In genomic region chr14:67609642-67610310, GRCh38 we compare ENCODE assay signal across 15 cellular contexts. TPM values are rescaled to one million over a fixed set of nuclear protein-coding genes. Genes with fewer than 3 reads are reported as not detected.
DNase-seq lines count a peak whose midpoint lies in the region; ATAC-seq, FAIRE-seq and TF ChIP-seq lines count a peak whose summit lies in the region.
"Had no signal": no experiment of that assay in that cellular context is flagged by ENCODE, and none has a peak within 500 bp of the region (broad histone marks: within the 10 kb centered on the region; RNA-seq: fewer than 3 reads in every experiment).

No MANE protein-coding gene starts in this region.

- H3K4me1 Mint-ChIP-seq in activated T-cell treated with anti-CD3 and anti-CD28 coated beads, Interleukin-2, amount 50 U/mL, for 72 hours (ENCODE audit: low read depth) = peaks cover 19% of the 10 kb centered on the region
- H3K4me1 Mint-ChIP-seq in activated T-cell treated with anti-CD3 and anti-CD28 coated beads, Interleukin-2, amount 50 U/mL, for 24 hours (ENCODE audit: low read depth) = peaks cover 10% of the 10 kb centered on the region
- no peaks in the 10 kb centered on the region for H3K4me1 Mint-ChIP-seq in neural progenitor cell
- H3K4me1 Mint-ChIP-seq: CD8-positive, alpha-beta memory T cell had no signal

- no peaks in the 10 kb centered on the region for H3K9me3 Mint-ChIP-seq in activated T-cell treated with anti-CD3 and anti-CD28 coated beads, Interleukin-2, amount 50 U/mL, for 72 hours
- no peaks in the 10 kb centered on the region for H3K9me3 Mint-ChIP-seq in activated T-cell treated with anti-CD3 and anti-CD28 coated beads, Interleukin-2, amount 50 U/mL, for 24 hours
- H3K9me3 Mint-ChIP-seq in neural progenitor cell = no peaks in the 10 kb centered on the region
- H3K9me3 Mint-ChIP-seq: CD8-positive, alpha-beta memory T cell had no signal

- DNase-seq in activated T-cell treated with anti-CD3 and anti-CD28 coated beads, Interleukin-2, amount 50 U/mL, for 72 hours = no peak
- DNase-seq in activated T-cell treated with anti-CD3 and anti-CD28 coated beads, Interleukin-2, amount 50 U/mL, for 24 hours = no peak
- no peak for DNase-seq in K562 (ENCODE audit: extremely low read depth in 1 of 4, low spot score in 3 of 4)
- DNase-seq in neural progenitor cell (ENCODE audit: low spot score) = no peak
- no peak for DNase-seq in Peyer's patch
- DNase-seq in inferior parietal cortex (ENCODE audit: extremely low spot score) = no peak
- DNase-seq in SW480 (ENCODE audit: low spot score) = no peak
- DNase-seq: AML-193; CD8-positive, alpha-beta memory T cell; DMS53; GF-D8; IMR-90 had no signal

- no peak for ATAC-seq in activated T-cell treated with anti-CD3 and anti-CD28 coated beads, Interleukin-2, amount 50 U/mL, for 72 hours (replicated peaks in 1 of 2)
- no peak for ATAC-seq in K562

- H3K9me1 ChIP-seq in K562 (ENCODE audit: control insufficient read depth, insufficient read depth, low read length) = no peaks in the 10 kb centered on the region

- H3K4me1 ChIP-seq in K562 (replicated peaks in 1 of 2; ENCODE audit: control insufficient read depth in 2 of 2, insufficient read depth in 2 of 2, low read length in 2 of 2) (no peaks in the 10 kb centered on the region; a peak in 1 of 5 replicates), neural progenitor cell (peaks cover 19% of the 10 kb centered on the region), Peyer's patch (no peaks in the 10 kb centered on the region)
- H3K4me1 ChIP-seq: BLaER1 had no signal

- POLR2A ChIA-PET in K562 (lab: Yijun Ruan, JAX) = interaction anchor here (0.6 to 1.5 kb wide), 4 partner anchors 10 to 153 kb away, joined by 3 to 8 read pairs (median 4); partner anchors contain the start of gene PIGH

- H3F3A ChIP-seq in neural progenitor cell (ENCODE audit: low read depth) = peaks cover 3% of the 10 kb centered on the region

- 62% methylated on average over 9 of the region's 10 CpGs for WGBS in K562 (ENCODE audit: insufficient coverage, low coverage, missing lambda C conversion rate)

- H4K20me1 ChIP-seq in K562 (replicated peaks; ENCODE audit: control insufficient read depth, insufficient read depth, low read length) (no peaks in the 10 kb centered on the region), neural progenitor cell (ENCODE audit: low read depth) (no peaks in the 10 kb centered on the region)
- H4K20me1 ChIP-seq: BLaER1 had no signal

- H3K27me3 ChIP-seq in K562 (ENCODE audit: control insufficient read depth in 2 of 2, insufficient read depth in 2 of 2, low read length in 2 of 2) = no peaks in the 10 kb centered on the region
- peaks cover 67% of the 10 kb centered on the region for H3K27me3 ChIP-seq in neural progenitor cell
- H3K27me3 ChIP-seq in Peyer's patch = no peaks in the 10 kb centered on the region
- H3K27me3 ChIP-seq: BLaER1 had no signal

- intact Hi-C loops in K562 (cut with micrococcal nuclease) = no loop called here

- TF ChIP-seq POLR2A in K562 (conservative IDR thresholded peaks at IDR 0.05) (no peak), Peyer's patch (IDR thresholded peaks at IDR 0.05) (no peak)

- peak overlapping the region; percentile 25 for H3K27ac Mint-ChIP-seq in activated T-cell treated with anti-CD3 and anti-CD28 coated beads, Interleukin-2, amount 50 U/mL, for 72 hours
- no peak overlapping the region for H3K27ac Mint-ChIP-seq in activated T-cell treated with anti-CD3 and anti-CD28 coated beads, Interleukin-2, amount 50 U/mL, for 24 hours
- no peak overlapping the region for H3K27ac Mint-ChIP-seq in neural progenitor cell
- H3K27ac Mint-ChIP-seq: CD8-positive, alpha-beta memory T cell had no signal

- in situ Hi-C loops in K562 (cut with MboI) = no loop called here

- H3K27ac ChIP-seq in K562 (ENCODE audit: extremely low read depth, low read depth, low read length) (no peak overlapping the region), neural progenitor cell (no peak overlapping the region), Peyer's patch (no peak overlapping the region)
- H3K27ac ChIP-seq: 22Rv1, BLaER1 had no signal

- H2AFZ ChIP-seq in K562 (ENCODE audit: low read depth, low read length) (peak overlapping the region; percentile 58; the same call in 1 of the 2 replicates), neural progenitor cell (replicated peaks) (peak overlapping the region; percentile 71)

- H3K4me3 ChIP-seq in K562 (no peak overlapping the region), neural progenitor cell (no peak overlapping the region), Peyer's patch (no peak overlapping the region)
- H3K4me3 ChIP-seq: BLaER1 had no signal

- BruUV-seq in K562 (replicated peaks; lab: Mats Ljungman, UMichigan) = no TSS peak

- H3K36me3 ChIP-seq in K562 (ENCODE audit: control insufficient read depth, insufficient read depth, low read length) (no peaks in the 10 kb centered on the region), neural progenitor cell (no peaks in the 10 kb centered on the region), Peyer's patch (no peaks in the 10 kb centered on the region)
- H3K36me3 ChIP-seq: BLaER1 had no signal

- H3K4me2 ChIP-seq in K562 (ENCODE audit: insufficient read depth, low read length) (no peak overlapping the region), neural progenitor cell (peak overlapping the region; percentile 44)
- H3K4me2 ChIP-seq: BLaER1 had no signal

- H3K27me3 Mint-ChIP-seq in activated T-cell treated with anti-CD3 and anti-CD28 coated beads, Interleukin-2, amount 50 U/mL, for 72 hours (ENCODE audit: low read depth) = no peaks in the 10 kb centered on the region
- H3K27me3 Mint-ChIP-seq in activated T-cell treated with anti-CD3 and anti-CD28 coated beads, Interleukin-2, amount 50 U/mL, for 24 hours = peaks cover 11% of the 10 kb centered on the region
- peaks cover 2% of the 10 kb centered on the region for H3K27me3 Mint-ChIP-seq in neural progenitor cell (ENCODE audit: insufficient read depth, low read depth)

- no peak for TF ChIP-seq EP300 in K562 (IDR thresholded peaks at IDR 0.05; ENCODE audit: low read length)

- H3K79me2 ChIP-seq in K562 (ENCODE audit: control insufficient read depth, insufficient read depth, low read length) = no peaks in the 10 kb centered on the region
- no peaks in the 10 kb centered on the region for H3K79me2 ChIP-seq in neural progenitor cell (ENCODE audit: low read depth)

- TF ChIP-seq CTCF in K562 (IDR thresholded peaks at IDR 0.05 in 2 of 3, conservative IDR thresholded peaks at IDR 0.05 in 1 of 3; ENCODE audit: insufficient read depth in 2 of 3, low read depth in 1 of 3, low read length in 3 of 3) (no peak), neural progenitor cell (IDR thresholded peaks at IDR 0.05) (no peak), Peyer's patch (IDR thresholded peaks at IDR 0.05) (no peak)

- TF ChIP-seq RAD21 in K562 (CRISPR knock-in tag; conservative IDR thresholded peaks at IDR 0.05 in 1 of 2, IDR thresholded peaks at IDR 0.05 in 1 of 2) = no peak

- H3K9ac ChIP-seq in K562 (ENCODE audit: insufficient read depth in 1 of 2, low read depth in 2 of 2, low read length in 2 of 2) (no peak overlapping the region), neural progenitor cell (no peak overlapping the region)
- H3K9ac ChIP-seq: BLaER1 had no signal

- no peak for FAIRE-seq in K562 (lab: Jason Lieb, UNC)
- FAIRE-seq: H54 had no signal

- H3K9me3 ChIP-seq in K562 (replicated peaks; ENCODE audit: control insufficient read depth, insufficient read depth, low read depth, low read length) = no peaks in the 10 kb centered on the region
- no peaks in the 10 kb centered on the region for H3K9me3 ChIP-seq in neural progenitor cell (ENCODE audit: low read depth)
- no peaks in the 10 kb centered on the region for H3K9me3 ChIP-seq in Peyer's patch
- H3K9me3 ChIP-seq: BLaER1 had no signal

- CTCF ChIA-PET in K562 (lab: Yijun Ruan, JAX; ENCODE audit: low intra/inter-chr PET ratio) = no interaction called here

- H3K4me3 Mint-ChIP-seq in activated T-cell treated with anti-CD3 and anti-CD28 coated beads, Interleukin-2, amount 50 U/mL, for 72 hours = peak overlapping the region in 1 of 2 donors; percentile 44
- no peak overlapping the region for H3K4me3 Mint-ChIP-seq in activated T-cell treated with anti-CD3 and anti-CD28 coated beads, Interleukin-2, amount 50 U/mL, for 24 hours
- H3K4me3 Mint-ChIP-seq in neural progenitor cell = no peak overlapping the region
- H3K4me3 Mint-ChIP-seq: CD8-positive, alpha-beta memory T cell had no signal

- no peaks in the 10 kb centered on the region for H3K36me3 Mint-ChIP-seq in activated T-cell treated with anti-CD3 and anti-CD28 coated beads, Interleukin-2, amount 50 U/mL, for 72 hours (ENCODE audit: insufficient read depth in 2 of 2)
- H3K36me3 Mint-ChIP-seq in activated T-cell treated with anti-CD3 and anti-CD28 coated beads, Interleukin-2, amount 50 U/mL, for 24 hours (ENCODE audit: low read depth) = no peaks in the 10 kb centered on the region
- H3K36me3 Mint-ChIP-seq in neural progenitor cell = no peaks in the 10 kb centered on the region
- H3K36me3 Mint-ChIP-seq: CD8-positive, alpha-beta memory T cell had no signal

RNA-seq across cellular contexts. Expression of gene PIGH, which starts 9.7 kb away (rescaled TPM):
- total RNA-seq in activated T-cell treated with anti-CD3 and anti-CD28 coated beads, Interleukin-2, amount 50 U/mL, for 72 hours = 10 to 100 TPM; 19.7 to 30.4 TPM
- 34.6 and 42.7 TPM in 2 replicates for total RNA-seq in K562 (2011; cell fraction: chromatin; rRNA removed; ENCODE audit: low replicate concordance)
- total RNA-seq in K562 (2011; cell fraction: nucleolus; rRNA removed) = 39.7 and 40.9 TPM in 2 replicates
- 44.7 and 64.3 TPM in 2 replicates for total RNA-seq in K562 (2011; cell fraction: nucleoplasm; rRNA removed)
- total RNA-seq in K562 (2014; rRNA removed) (21.1 and 33.9 TPM in 2 replicates), K562 (2014; rRNA removed; fragmentation: Illumina TruSeq; extraction: Trizol) (24.7 and 25.8 TPM in 2 replicates), K562 (2015; rRNA removed; fragmentation: Illumina TruSeq; extraction: Trizol) (20.9 and 22.1 TPM in 2 replicates), K562 (2021) (24.6 and 25.1 TPM in 2 replicates), neural progenitor cell (ENCODE audit: low replicate concordance) (15.8 and 20.4 TPM in 2 replicates), Peyer's patch (10 to 100 TPM; 25.6 to 45.7 (median 28.1) TPM)
- polyA plus RNA-seq in K562 (2011; rRNA removed) (48.1 and 53.4 TPM in 2 replicates), K562 (2014; fragmentation: Illumina TruSeq; extraction: Trizol) (23.3 and 26.6 TPM in 2 replicates), K562 (2014; fragmentation: Nextera tagmentation; extraction: Ambion mirVana) (10 to 100 TPM; 23.6 to 30.6 TPM), K562 (2014; rRNA removed) (38.0 and 56.9 TPM in 2 replicates)
- 45.7 and 51.0 TPM in 2 replicates for polyA plus RNA-seq in K562 (2011; cell fraction: cytosol; rRNA removed)
- 104 and 138 TPM in 2 replicates for polyA plus RNA-seq in K562 (2011; cell fraction: nucleus; rRNA removed)
- 19.2 and 29.0 TPM in 2 replicates for polyA plus RNA-seq in K562 (2012)
- 26.3 and 29.4 TPM in 2 replicates for polyA minus RNA-seq in K562 (2011; rRNA and poly(A)+ RNA removed)
- polyA minus RNA-seq in K562 (2011; cell fraction: cytosol; rRNA and poly(A)+ RNA removed) = 14.8 and 17.8 TPM in 2 replicates
- polyA minus RNA-seq in K562 (2011; cell fraction: nucleus; rRNA and poly(A)+ RNA removed) = 12.9 and 15.8 TPM in 2 replicates

RNA-seq across cellular contexts. Expression of gene ARG2, which starts 9.9 kb away (rescaled TPM):
- 10 to 100 TPM in 1 of 2 donors, 1 to 10 TPM in 1; 8.5 to 12.1 TPM for total RNA-seq in activated T-cell treated with anti-CD3 and anti-CD28 coated beads, Interleukin-2, amount 50 U/mL, for 72 hours
- total RNA-seq in K562 (2011; cell fraction: chromatin; rRNA removed; ENCODE audit: low replicate concordance) = 22.1 and 29.4 TPM in 2 replicates
- 20.8 and 24.9 TPM in 2 replicates for total RNA-seq in K562 (2011; cell fraction: nucleolus; rRNA removed)
- 25.6 and 31.2 TPM in 2 replicates for total RNA-seq in K562 (2011; cell fraction: nucleoplasm; rRNA removed)
- 13.9 and 15.5 TPM in 2 replicates for total RNA-seq in K562 (2014; rRNA removed)
- total RNA-seq in K562 (2014; rRNA removed; fragmentation: Illumina TruSeq; extraction: Trizol) = 17.8 and 19.7 TPM in 2 replicates
- total RNA-seq in K562 (2015; rRNA removed; fragmentation: Illumina TruSeq; extraction: Trizol) = 5.8 and 6.2 TPM in 2 replicates
- total RNA-seq in K562 (2021) = 12.5 and 13.1 TPM in 2 replicates
- 75.0 and 107 TPM in 2 replicates for polyA plus RNA-seq in K562 (2011; rRNA removed)
- 64.8 and 102 TPM in 2 replicates for polyA plus RNA-seq in K562 (2011; cell fraction: cytosol; rRNA removed)
- polyA plus RNA-seq in K562 (2011; cell fraction: nucleus; rRNA removed) = 27.6 and 70.1 TPM in 2 replicates
- 19.8 and 63.2 TPM in 2 replicates for polyA plus RNA-seq in K562 (2012)
- polyA plus RNA-seq in K562 (2014; fragmentation: Illumina TruSeq; extraction: Trizol) = 20.3 and 21.9 TPM in 2 replicates
- 10 to 100 TPM; 23.2 to 26.7 TPM for polyA plus RNA-seq in K562 (2014; fragmentation: Nextera tagmentation; extraction: Ambion mirVana)
- 11.7 and 13.4 TPM in 2 replicates for polyA plus RNA-seq in K562 (2014; rRNA removed)
- 63.5 and 97.5 TPM in 2 replicates for polyA minus RNA-seq in K562 (2011; rRNA and poly(A)+ RNA removed)
- 36.9 and 46.0 TPM in 2 replicates for polyA minus RNA-seq in K562 (2011; cell fraction: cytosol; rRNA and poly(A)+ RNA removed)
- 10.5 and 31.0 TPM in 2 replicates for polyA minus RNA-seq in K562 (2011; cell fraction: nucleus; rRNA and poly(A)+ RNA removed)
- 91.8 and 92.4 TPM in 2 replicates for total RNA-seq in neural progenitor cell (ENCODE audit: low replicate concordance)
- 100 to 1,000 TPM in 1 of 4 donors, 10 to 100 TPM in 3; 13.2 to 125 (median 67.6) TPM for total RNA-seq in Peyer's patch
